Comparison of ENCODE assay signal across 1 cellular context in genomic region chr17:6796017-6796886, GRCh38.
TF ChIP-seq lines count a peak whose summit lies in the region.

No MANE protein-coding gene starts in this region.

TF ChIP-seq in HepG2, 621 proteins besides CTCF, POLR2A, EP300 and RAD21 (continued from another document and continues in another):
- TF ChIP-seq ZBED4 (CRISPR knock-in tag; IDR thresholded peaks at IDR 0.05; ENCODE audit: borderline replicate concordance) (no peak), ZSCAN9 (CRISPR knock-in tag; IDR thresholded peaks at IDR 0.05; ENCODE audit: borderline replicate concordance) (no peak), TAF1 (CRISPR knock-in tag; IDR thresholded peaks at IDR 0.05) (no peak), ZNF780A (CRISPR knock-in tag; IDR thresholded peaks at IDR 0.05) (no peak), HNRNPL (IDR thresholded peaks at IDR 0.05; ENCODE audit: low read depth, low read length) (no peak), ZNF331 (CRISPR knock-in tag; IDR thresholded peaks at IDR 0.05) (no peak), ZNF768 (CRISPR knock-in tag; IDR thresholded peaks at IDR 0.05) (no peak), KDM2A (CRISPR knock-in tag; IDR thresholded peaks at IDR 0.05; ENCODE audit: borderline replicate concordance, low read depth) (no peak), TEAD2 (CRISPR knock-in tag; IDR thresholded peaks at IDR 0.05) (no peak), IRF9 (CRISPR knock-in tag; IDR thresholded peaks at IDR 0.05; ENCODE audit: borderline replicate concordance) (no peak), ZBTB20 (CRISPR knock-in tag; IDR thresholded peaks at IDR 0.05; ENCODE audit: borderline replicate concordance, low read depth) (no peak; the same call in 1 of the 2 replicates), KAT2B (IDR thresholded peaks at IDR 0.05; ENCODE audit: borderline replicate concordance, low read depth, low read length) (no peak), POGK (CRISPR knock-in tag; conservative IDR thresholded peaks at IDR 0.05) (no peak), ZNF605 (CRISPR knock-in tag; IDR thresholded peaks at IDR 0.05) (no peak), ZFP1 (CRISPR knock-in tag; IDR thresholded peaks at IDR 0.05) (no peak), PAX8 (CRISPR knock-in tag; IDR thresholded peaks at IDR 0.05; ENCODE audit: borderline replicate concordance) (no peak; the same call in 1 of the 2 replicates), NFIC (IDR thresholded peaks at IDR 0.05; ENCODE audit: low read length) (no peak), ZNF691 (CRISPR knock-in tag; IDR thresholded peaks at IDR 0.05; ENCODE audit: borderline replicate concordance, low read depth) (no peak), ZNF577 (CRISPR knock-in tag; IDR thresholded peaks at IDR 0.05; ENCODE audit: borderline replicate concordance, low read depth) (no peak), JUND (CRISPR knock-in tag; IDR thresholded peaks at IDR 0.05) (no peak), ZC3H4 (CRISPR knock-in tag; IDR thresholded peaks at IDR 0.05; ENCODE audit: borderline replicate concordance) (no peak), ZNF589 (CRISPR knock-in tag; conservative IDR thresholded peaks at IDR 0.05) (no peak), ISL2 (CRISPR knock-in tag; IDR thresholded peaks at IDR 0.05) (peak; percentile 59; the same call in 1 of the 2 replicates), JUNB (CRISPR knock-in tag; IDR thresholded peaks at IDR 0.05; ENCODE audit: borderline replicate concordance) (no peak), ZSCAN31 (CRISPR knock-in tag; IDR thresholded peaks at IDR 0.05; ENCODE audit: low read depth) (no peak), ZNF326 (CRISPR knock-in tag; IDR thresholded peaks at IDR 0.05; ENCODE audit: borderline replicate concordance) (no peak), ZNF570 (CRISPR knock-in tag; IDR thresholded peaks at IDR 0.05; ENCODE audit: borderline replicate concordance) (no peak), SUZ12 (IDR thresholded peaks at IDR 0.05; ENCODE audit: low read depth, low read length) (no peak), ZNF562 (CRISPR knock-in tag; IDR thresholded peaks at IDR 0.05; ENCODE audit: borderline replicate concordance) (no peak), SRSF9 (IDR thresholded peaks at IDR 0.05; ENCODE audit: borderline replicate concordance, insufficient read depth, low read depth, low read length, poor library complexity, severe bottlenecking) (no peak), TSC22D2 (CRISPR knock-in tag; IDR thresholded peaks at IDR 0.05; ENCODE audit: borderline replicate concordance) (no peak), ZNF350 (CRISPR knock-in tag; IDR thresholded peaks at IDR 0.05; ENCODE audit: borderline replicate concordance, low read depth) (0 out of 2 replicates have a peak, but pooled peaks have one; percentile 32), PPARG (CRISPR knock-in tag; conservative IDR thresholded peaks at IDR 0.05) (peak; percentile 35; the same call in 1 of the 2 replicates), ZZZ3 (CRISPR knock-in tag; IDR thresholded peaks at IDR 0.05; ENCODE audit: borderline replicate concordance) (peak; percentile 18; the same call in 1 of the 2 replicates), RBAK (CRISPR knock-in tag; IDR thresholded peaks at IDR 0.05) (no peak), FLYWCH1 (CRISPR knock-in tag; IDR thresholded peaks at IDR 0.05) (no peak), TFE3 (CRISPR knock-in tag; IDR thresholded peaks at IDR 0.05) (no peak), ATRX (CRISPR knock-in tag; IDR thresholded peaks at IDR 0.05; ENCODE audit: borderline replicate concordance) (no peak), U2AF1 (optimal IDR thresholded peaks at IDR 0.05; ENCODE audit: low read depth, low read length) (no peak), MBD4 (IDR thresholded peaks at IDR 0.05; ENCODE audit: borderline replicate concordance, low read length) (no peak), ELF4 (CRISPR knock-in tag; IDR thresholded peaks at IDR 0.05; ENCODE audit: borderline replicate concordance) (no peak), IRF2 (CRISPR knock-in tag; IDR thresholded peaks at IDR 0.05) (no peak), PHF8 (CRISPR knock-in tag; IDR thresholded peaks at IDR 0.05) (no peak), ZNF512B (CRISPR knock-in tag; IDR thresholded peaks at IDR 0.05; ENCODE audit: borderline replicate concordance) (no peak), ZNF619 (CRISPR knock-in tag; IDR thresholded peaks at IDR 0.05) (no peak), THAP11 (CRISPR knock-in tag; IDR thresholded peaks at IDR 0.05) (peak; percentile 49; the same call in 1 of the 2 replicates)
- TF ChIP-seq, protein P1, sequence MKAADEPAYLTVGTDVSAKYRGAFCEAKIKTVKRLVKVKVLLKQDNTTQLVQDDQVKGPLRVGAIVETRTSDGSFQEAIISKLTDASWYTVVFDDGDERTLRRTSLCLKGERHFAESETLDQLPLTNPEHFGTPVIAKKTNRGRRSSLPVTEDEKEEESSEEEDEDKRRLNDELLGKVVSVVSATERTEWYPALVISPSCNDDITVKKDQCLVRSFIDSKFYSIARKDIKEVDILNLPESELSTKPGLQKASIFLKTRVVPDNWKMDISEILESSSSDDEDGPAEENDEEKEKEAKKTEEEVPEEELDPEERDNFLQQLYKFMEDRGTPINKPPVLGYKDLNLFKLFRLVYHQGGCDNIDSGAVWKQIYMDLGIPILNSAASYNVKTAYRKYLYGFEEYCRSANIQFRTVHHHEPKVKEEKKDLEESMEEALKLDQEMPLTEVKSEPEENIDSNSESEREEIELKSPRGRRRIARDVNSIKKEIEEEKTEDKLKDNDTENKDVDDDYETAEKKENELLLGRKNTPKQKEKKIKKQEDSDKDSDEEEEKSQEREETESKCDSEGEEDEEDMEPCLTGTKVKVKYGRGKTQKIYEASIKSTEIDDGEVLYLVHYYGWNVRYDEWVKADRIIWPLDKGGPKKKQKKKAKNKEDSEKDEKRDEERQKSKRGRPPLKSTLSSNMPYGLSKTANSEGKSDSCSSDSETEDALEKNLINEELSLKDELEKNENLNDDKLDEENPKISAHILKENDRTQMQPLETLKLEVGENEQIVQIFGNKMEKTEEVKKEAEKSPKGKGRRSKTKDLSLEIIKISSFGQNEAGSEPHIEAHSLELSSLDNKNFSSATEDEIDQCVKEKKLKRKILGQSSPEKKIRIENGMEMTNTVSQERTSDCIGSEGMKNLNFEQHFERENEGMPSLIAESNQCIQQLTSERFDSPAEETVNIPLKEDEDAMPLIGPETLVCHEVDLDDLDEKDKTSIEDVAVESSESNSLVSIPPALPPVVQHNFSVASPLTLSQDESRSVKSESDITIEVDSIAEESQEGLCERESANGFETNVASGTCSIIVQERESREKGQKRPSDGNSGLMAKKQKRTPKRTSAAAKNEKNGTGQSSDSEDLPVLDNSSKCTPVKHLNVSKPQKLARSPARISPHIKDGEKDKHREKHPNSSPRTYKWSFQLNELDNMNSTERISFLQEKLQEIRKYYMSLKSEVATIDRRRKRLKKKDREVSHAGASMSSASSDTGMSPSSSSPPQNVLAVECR (CRISPR knock-in tag; IDR thresholded peaks at IDR 0.05; ENCODE audit: borderline replicate concordance): peak; percentile 42; the same call in 1 of the 2 replicates
- TF ChIP-seq, protein P2, sequence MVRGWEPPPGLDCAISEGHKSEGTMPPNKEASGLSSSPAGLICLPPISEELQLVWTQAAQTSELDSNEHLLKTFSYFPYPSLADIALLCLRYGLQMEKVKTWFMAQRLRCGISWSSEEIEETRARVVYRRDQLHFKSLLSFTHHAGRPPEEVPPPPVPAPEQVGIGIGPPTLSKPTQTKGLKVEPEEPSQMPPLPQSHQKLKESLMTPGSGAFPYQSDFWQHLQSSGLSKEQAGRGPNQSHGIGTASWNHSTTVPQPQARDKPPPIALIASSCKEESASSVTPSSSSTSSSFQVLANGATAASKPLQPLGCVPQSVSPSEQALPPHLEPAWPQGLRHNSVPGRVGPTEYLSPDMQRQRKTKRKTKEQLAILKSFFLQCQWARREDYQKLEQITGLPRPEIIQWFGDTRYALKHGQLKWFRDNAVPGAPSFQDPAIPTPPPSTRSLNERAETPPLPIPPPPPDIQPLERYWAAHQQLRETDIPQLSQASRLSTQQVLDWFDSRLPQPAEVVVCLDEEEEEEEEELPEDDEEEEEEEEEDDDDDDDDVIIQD (CRISPR knock-in tag; IDR thresholded peaks at IDR 0.05; ENCODE audit: low read depth): peak; percentile 21; the same call in 1 of the 2 replicates
- TF ChIP-seq, protein P3, sequence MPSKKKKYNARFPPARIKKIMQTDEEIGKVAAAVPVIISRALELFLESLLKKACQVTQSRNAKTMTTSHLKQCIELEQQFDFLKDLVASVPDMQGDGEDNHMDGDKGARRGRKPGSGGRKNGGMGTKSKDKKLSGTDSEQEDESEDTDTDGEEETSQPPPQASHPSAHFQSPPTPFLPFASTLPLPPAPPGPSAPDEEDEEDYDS (CRISPR knock-in tag; IDR thresholded peaks at IDR 0.05): no peak; the same call in 1 of the 2 replicates
